ENCODE assay signal across 8 cellular contexts in genomic region chr16:89201467-89202377, GRCh38. TPM values are rescaled to one million over a fixed set of nuclear protein-coding genes. Genes with fewer than 3 reads are reported as not detected.
DNase-seq lines count a peak whose midpoint lies in the region; ATAC-seq and TF ChIP-seq lines count a peak whose summit lies in the region.

No MANE protein-coding gene starts in this region.

- no peak overlapping the region for H3K4me3 ChIP-seq in CD4-positive, CD25-positive, alpha-beta regulatory T cell (ENCODE audit: low read depth, low read length)
- H3K4me3 ChIP-seq in adrenal gland, result peak overlapping the region in 1 of 4 donors; percentile 56
- peak overlapping the region; percentile 34 for H3K4me3 ChIP-seq in smooth muscle cell

- peaks cover 0 to 21% (median 8%) of the 10 kb centered on the region in 4 donors for H3K4me1 Mint-ChIP-seq in CD4-positive, CD25-positive, alpha-beta regulatory T cell

- peak; percentile 48 to 68 (median 63) for DNase-seq in CD4-positive, CD25-positive, alpha-beta regulatory T cell
- DNase-seq in HUDEP-2 (lab: John Stamatoyannopoulos, UW; ENCODE audit: unreplicated experiment in 76 of 76) (peak in 69 of 76 experiments; percentile 11 to 92 (median 72)), T-helper 1 cell (peak; percentile 55 to 79 (median 70)), adrenal gland (peak; percentile 63 to 89 (median 77)), hepatic stellate cell (ENCODE audit: low spot score) (peak; percentile 83), smooth muscle cell (lab: John Stamatoyannopoulos, UW; ENCODE audit: unreplicated experiment) (peak; percentile 19), OCI-M2 (lab: John Stamatoyannopoulos, UW; ENCODE audit: unreplicated experiment) (no peak)

- no peak overlapping the region for H3K27ac Mint-ChIP-seq in CD4-positive, CD25-positive, alpha-beta regulatory T cell

- H3K36me3 Mint-ChIP-seq in CD4-positive, CD25-positive, alpha-beta regulatory T cell, result no peaks in the 10 kb centered on the region

- H3K27me3 ChIP-seq in CD4-positive, CD25-positive, alpha-beta regulatory T cell (ENCODE audit: control insufficient read depth, insufficient read depth, low read length), result peaks cover 14% of the 10 kb centered on the region
- H3K27me3 ChIP-seq in adrenal gland (peaks cover 40% of the 10 kb centered on the region), smooth muscle cell (ENCODE audit: low read depth) (peaks cover 69% of the 10 kb centered on the region)

- H3F3A ChIP-seq in smooth muscle cell (ENCODE audit: low read depth), result no peaks in the 10 kb centered on the region

- H3K36me3 ChIP-seq in CD4-positive, CD25-positive, alpha-beta regulatory T cell (ENCODE audit: control insufficient read depth, insufficient read depth, low read length), result no peaks in the 10 kb centered on the region
- H3K36me3 ChIP-seq in adrenal gland (replicated peaks in 1 of 2), result no peaks in the 10 kb centered on the region
- H3K36me3 ChIP-seq in smooth muscle cell (ENCODE audit: low read depth), result no peaks in the 10 kb centered on the region

- H3K4me2 ChIP-seq in smooth muscle cell, result peak overlapping the region; percentile 78

- no peak for TF ChIP-seq CTCF in adrenal gland (IDR thresholded peaks at IDR 0.05)
- no peak for TF ChIP-seq CTCF in smooth muscle cell (IDR thresholded peaks at IDR 0.05; ENCODE audit: borderline replicate concordance, insufficient read depth, poor library complexity, severe bottlenecking)

- no peak overlapping the region for H3K27ac ChIP-seq in CD4-positive, CD25-positive, alpha-beta regulatory T cell (ENCODE audit: insufficient read depth, low read length, poor library complexity, severe bottlenecking)
- H3K27ac ChIP-seq in adrenal gland (peak overlapping the region in 1 of 5 donors; percentile 29), smooth muscle cell (ENCODE audit: low read depth) (no peak overlapping the region)

- H3K9me3 Mint-ChIP-seq in CD4-positive, CD25-positive, alpha-beta regulatory T cell, result peaks cover 0 to 6% (median 0%) of the 10 kb centered on the region in 7 donors

- no peak overlapping the region for H3K9ac ChIP-seq in smooth muscle cell (ENCODE audit: low read depth)

- peaks cover 37% of the 10 kb centered on the region for H3K27me3 Mint-ChIP-seq in CD4-positive, CD25-positive, alpha-beta regulatory T cell

- H3K4me1 ChIP-seq in CD4-positive, CD25-positive, alpha-beta regulatory T cell (ENCODE audit: control insufficient read depth, insufficient read depth, low read length, poor library complexity, severe bottlenecking), result peaks cover 14% of the 10 kb centered on the region
- H3K4me1 ChIP-seq in adrenal gland (replicated peaks in 1 of 2) (peaks cover 0 to 8% of the 10 kb centered on the region in 2 donors), smooth muscle cell (ENCODE audit: low read depth) (no peaks in the 10 kb centered on the region)

- H2AFZ ChIP-seq in smooth muscle cell (ENCODE audit: low read depth), result no peak overlapping the region

- intact Hi-C loops in adrenal gland (cut with DNase I), result no loop called here

- no peak for TF ChIP-seq POLR2A in adrenal gland (IDR thresholded peaks at IDR 0.05)

- H3K4me3 Mint-ChIP-seq in CD4-positive, CD25-positive, alpha-beta regulatory T cell, result peak overlapping the region; percentile 47 to 75 (median 69)

- no peaks in the 10 kb centered on the region for H3K79me2 ChIP-seq in smooth muscle cell (ENCODE audit: low read depth)

- no peaks in the 10 kb centered on the region for H3K9me3 ChIP-seq in CD4-positive, CD25-positive, alpha-beta regulatory T cell (ENCODE audit: control insufficient read depth in 2 of 2, low read length in 2 of 2)
- no peaks in the 10 kb centered on the region for H3K9me3 ChIP-seq in adrenal gland (replicated peaks in 1 of 3)
- no peaks in the 10 kb centered on the region for H3K9me3 ChIP-seq in smooth muscle cell (replicated peaks; ENCODE audit: low read depth)

- no peaks in the 10 kb centered on the region for H4K20me1 ChIP-seq in smooth muscle cell (ENCODE audit: low read depth)

- WGBS in adrenal gland, 4 donors, result 2 to 4% (median 2%) methylated on average over 30 to 102 of the region's 106 CpGs
- WGBS in smooth muscle cell (ENCODE audit: low lambda C conversion rate), result 3% methylated on average over 34 of the region's 106 CpGs

- ATAC-seq in CD4-positive, CD25-positive, alpha-beta regulatory T cell (ENCODE audit: low read depth in 2 of 2), result peak; percentile 72 to 73
- no peak for ATAC-seq in GM18511 (IDR thresholded peaks at IDR 0.05; ENCODE audit: unreplicated experiment)

RNA-seq across cellular contexts. Expression of gene SLC22A31, which starts 1.4 kb away (rescaled TPM):
- total RNA-seq in CD4-positive, CD25-positive, alpha-beta regulatory T cell, result not detected
- under 1 TPM in 1 of 4 donors, not detected in 3; 0.14 TPM for polyA plus RNA-seq in CD4-positive, CD25-positive, alpha-beta regulatory T cell
- 1 to 10 TPM in 3 of 8 donors, under 1 TPM in 2, not detected in 3; 0.28 to 3.2 (median 2.0) TPM for total RNA-seq in adrenal gland
- polyA plus RNA-seq in adrenal gland, result 1 to 10 TPM in 1 of 3 donors, under 1 TPM in 1, not detected in 1; 0.72 to 2.9 TPM
- total RNA-seq in smooth muscle cell, result not detected in 2 replicates
- 0.43 TPM in 1 of 2 replicates, not detected in the other for polyA plus RNA-seq in smooth muscle cell

RNA-seq across cellular contexts. Expression of gene ZNF778, which starts 15.8 kb away (rescaled TPM):
- 7.9 TPM for total RNA-seq in CD4-positive, CD25-positive, alpha-beta regulatory T cell
- 1 to 10 TPM; 3.3 to 4.9 (median 3.9) TPM for polyA plus RNA-seq in CD4-positive, CD25-positive, alpha-beta regulatory T cell
- 10 to 100 TPM in 4 of 8 donors, 1 to 10 TPM in 4; 3.5 to 20.5 (median 11.5) TPM for total RNA-seq in adrenal gland
- polyA plus RNA-seq in adrenal gland, result 1 to 10 TPM; 1.9 to 8.1 (median 3.8) TPM
- total RNA-seq in smooth muscle cell, result 6.2 and 6.7 TPM in 2 replicates
- polyA plus RNA-seq in smooth muscle cell, result 1.6 and 3.0 TPM in 2 replicates

RNA-seq across cellular contexts. Expression of gene CDH15, which starts 30.2 kb away (rescaled TPM):
- total RNA-seq in CD4-positive, CD25-positive, alpha-beta regulatory T cell, result 0.17 TPM
- polyA plus RNA-seq in CD4-positive, CD25-positive, alpha-beta regulatory T cell, result not detected
- total RNA-seq in adrenal gland (under 1 TPM in 7 of 8 donors, not detected in 1; 0.08 to 0.32 (median 0.17) TPM), smooth muscle cell (0.36 and 0.45 TPM in 2 replicates)
- polyA plus RNA-seq in adrenal gland (under 1 TPM; 0.05 to 0.17 (median 0.08) TPM), smooth muscle cell (1.2 and 1.4 TPM in 2 replicates)
